ENCODE assay signal across 23 cellular contexts in the genomic region with DNA sequence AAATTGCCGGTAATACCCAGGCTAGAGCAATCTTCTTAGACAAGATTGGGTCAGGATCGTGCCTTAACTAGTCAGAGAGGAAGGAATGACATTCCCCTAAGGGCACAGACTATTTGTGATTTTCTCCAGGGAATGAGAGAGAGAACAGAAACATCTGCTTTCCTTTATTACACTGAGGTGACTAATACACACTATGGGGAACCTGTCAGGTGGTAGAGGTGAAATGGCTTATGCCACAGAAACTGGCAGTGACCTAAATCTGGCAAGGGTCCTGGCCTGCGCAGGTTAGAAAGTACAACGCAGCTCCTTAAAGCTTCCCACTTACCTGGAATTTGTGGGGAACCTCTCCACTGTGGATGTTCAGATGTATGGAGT. TPM values are rescaled to one million over a fixed set of nuclear protein-coding genes. Genes with fewer than 3 reads are reported as not detected.
A peak's percentile ranks its signal among the peaks of the same experiment; 100 is the strongest.
DNase-seq lines count a peak whose midpoint lies in the region; ATAC-seq, FAIRE-seq and TF ChIP-seq lines count a peak whose summit lies in the region.
"Had no signal": no experiment of that assay in that cellular context is flagged by ENCODE, and none has a peak within 500 bp of the region (broad histone marks: within the 10 kb centered on the region; RNA-seq: fewer than 3 reads in every experiment).

No MANE protein-coding gene starts in this region.

- ATAC-seq in GM19351 (IDR thresholded peaks at IDR 0.05; ENCODE audit: unreplicated experiment) (no peak), lower lobe of right lung (no peak)

- H4K20me1 ChIP-seq in BLaER1 treated with 17β-estradiol and CSF1 and Interleukin-3, amounts not matched to agents 10 nM and 100 nM = no peaks in the 10 kb centered on the region; a peak in 1 of 22 replicates

- no peaks in the 10 kb centered on the region for H3K9me3 ChIP-seq in BLaER1 treated with 17β-estradiol and CSF1 and Interleukin-3, amounts not matched to agents 10 nM and 100 nM (replicated peaks in 1 of 11)
- H3K9me3 ChIP-seq in liver (ENCODE audit: control insufficient read depth in 4 of 4, low read length in 3 of 4) (no peaks in the 10 kb centered on the region), lower lobe of right lung (peaks cover 4% of the 10 kb centered on the region)
- H3K9me3 ChIP-seq: colonic mucosa, neutrophil had no signal

- peak; percentile 18 for FAIRE-seq in bronchial epithelial cell (lab: Jason Lieb, UNC)
- FAIRE-seq: GM19239, TTC549 had no signal

- no peaks in the 10 kb centered on the region for H3K36me3 ChIP-seq in BLaER1 treated with 17β-estradiol and CSF1 and Interleukin-3, amounts not matched to agents 10 nM and 100 nM
- H3K36me3 ChIP-seq in bronchial epithelial cell (ENCODE audit: control insufficient read depth, insufficient read depth, low read length) = no peaks in the 10 kb centered on the region
- H3K36me3 ChIP-seq in liver (ENCODE audit: control insufficient read depth in 4 of 4, insufficient read depth in 3 of 4, low read depth in 1 of 4, low read length in 3 of 4) = no peaks in the 10 kb centered on the region
- no peaks in the 10 kb centered on the region for H3K36me3 ChIP-seq in lower lobe of right lung
- H3K36me3 ChIP-seq: colonic mucosa, neutrophil had no signal

- DNase-seq in HPDE6-E6E7 (ENCODE audit: extremely low spot score) = peak; percentile 64
- DNase-seq in bronchial epithelial cell (ENCODE audit: low read depth) = peak; percentile 95
- no peak for DNase-seq in stimulated activated CD4-positive, alpha-beta T cell treated with anti-CD3 and anti-CD28 coated beads, Interleukin-1b, Interleukin-23, amount 100 ng/mL, for 48 hours
- DNase-seq in lower lobe of right lung = no peak
- DNase-seq: activated naive CD4-positive, alpha-beta T cell treated with Interleukin-2 at 50 U/mL for 16 hours; activated T-cell treated with anti-CD3 and anti-CD28 coated beads, Interleukin-2, amount 50 U/mL, for 1 hour; Calu3; colonic mucosa; endodermal cell; GM23248; HFFc6; KBM-7; kidney glomerular epithelial cell; NCI-H1436; NCI-H2107; NCI-H446 treated with DMSO at 0.1 percent for 48 hours had no signal

- WGBS in liver = 94% methylated on average over 4 of the region's 4 CpGs

- H3K9ac ChIP-seq in BLaER1 treated with 17β-estradiol and CSF1 and Interleukin-3, amounts not matched to agents 10 nM and 100 nM = no peak overlapping the region
- no peak overlapping the region for H3K9ac ChIP-seq in liver (ENCODE audit: low read depth in 1 of 2, low read length in 2 of 2)
- H3K9ac ChIP-seq: GM23248 had no signal

- no peak overlapping the region for H3K4me3 ChIP-seq in BLaER1 treated with 17β-estradiol and CSF1 and Interleukin-3, amounts not matched to agents 10 nM and 100 nM
- H3K4me3 ChIP-seq in bronchial epithelial cell (ENCODE audit: low read depth, low read length) (no peak overlapping the region), liver (ENCODE audit: low read depth in 1 of 3, low read length in 3 of 3) (no peak overlapping the region), lower lobe of right lung (no peak overlapping the region)
- H3K4me3 ChIP-seq: colonic mucosa, GM23248 had no signal

- H3K27ac ChIP-seq in BLaER1 treated with 17β-estradiol and CSF1 and Interleukin-3, amounts not matched to agents 10 nM and 100 nM = peak overlapping the region in 2 of 11 experiments; percentile 4 to 64; a peak in 3 of 22 replicates
- peak overlapping the region; percentile 61 to 79 for H3K27ac ChIP-seq in liver (ENCODE audit: low read depth in 1 of 2, low read length in 2 of 2)
- H3K27ac ChIP-seq in lower lobe of right lung = no peak overlapping the region
- H3K27ac ChIP-seq: C4-2B, colonic mucosa, GM23248, neutrophil had no signal

- TF ChIP-seq CTCF in bronchial epithelial cell (IDR thresholded peaks at IDR 0.05; ENCODE audit: insufficient read depth, low read length, severe bottlenecking) (no peak), liver (IDR thresholded peaks at IDR 0.05; ENCODE audit: low read depth, low read length, missing input control) (no peak), lower lobe of right lung (IDR thresholded peaks at IDR 0.05) (no peak)

- intact Hi-C loops in lower lobe of right lung (cut with DNase I) = no loop called here

- H3K27me3 ChIP-seq in BLaER1 treated with 17β-estradiol and CSF1 and Interleukin-3, amounts not matched to agents 10 nM and 100 nM = peaks cover 0 to 9% (median 0%) of the 10 kb centered on the region in 11 experiments; a peak in 2 of 22 replicates
- H3K27me3 ChIP-seq in bronchial epithelial cell (ENCODE audit: control insufficient read depth, insufficient read depth, low read length) (no peaks in the 10 kb centered on the region), liver (ENCODE audit: control insufficient read depth in 4 of 4, insufficient read depth in 4 of 4, low read length in 3 of 4) (no peaks in the 10 kb centered on the region), lower lobe of right lung (ENCODE audit: low read depth) (no peaks in the 10 kb centered on the region)
- H3K27me3 ChIP-seq: colonic mucosa, neutrophil had no signal

- H3K4me1 ChIP-seq in BLaER1 treated with 17β-estradiol and CSF1 and Interleukin-3, amounts not matched to agents 10 nM and 100 nM = peaks cover 0 to 20% (median 9%) of the 10 kb centered on the region in 10 experiments; a peak in 11 of 20 replicates
- H3K4me1 ChIP-seq in liver (ENCODE audit: control insufficient read depth in 4 of 4, insufficient read depth in 4 of 4, low read length in 3 of 4) (peaks cover 2 to 12% (median 11%) of the 10 kb centered on the region in 4 donors), lower lobe of right lung (no peaks in the 10 kb centered on the region)
- H3K4me1 ChIP-seq: colonic mucosa had no signal

- TF ChIP-seq RAD21 in liver (IDR thresholded peaks at IDR 0.05) = no peak

- H3K4me2 ChIP-seq in BLaER1 treated with 17β-estradiol and CSF1 and Interleukin-3, amounts not matched to agents 10 nM and 100 nM = peak overlapping the region in 7 of 11 experiments; percentile 2 to 64 (median 54); a peak in 9 of 22 replicates

TF ChIP-seq in liver, 16 proteins besides CTCF, POLR2A, EP300 and RAD21:
- TF ChIP-seq, protein P1, sequence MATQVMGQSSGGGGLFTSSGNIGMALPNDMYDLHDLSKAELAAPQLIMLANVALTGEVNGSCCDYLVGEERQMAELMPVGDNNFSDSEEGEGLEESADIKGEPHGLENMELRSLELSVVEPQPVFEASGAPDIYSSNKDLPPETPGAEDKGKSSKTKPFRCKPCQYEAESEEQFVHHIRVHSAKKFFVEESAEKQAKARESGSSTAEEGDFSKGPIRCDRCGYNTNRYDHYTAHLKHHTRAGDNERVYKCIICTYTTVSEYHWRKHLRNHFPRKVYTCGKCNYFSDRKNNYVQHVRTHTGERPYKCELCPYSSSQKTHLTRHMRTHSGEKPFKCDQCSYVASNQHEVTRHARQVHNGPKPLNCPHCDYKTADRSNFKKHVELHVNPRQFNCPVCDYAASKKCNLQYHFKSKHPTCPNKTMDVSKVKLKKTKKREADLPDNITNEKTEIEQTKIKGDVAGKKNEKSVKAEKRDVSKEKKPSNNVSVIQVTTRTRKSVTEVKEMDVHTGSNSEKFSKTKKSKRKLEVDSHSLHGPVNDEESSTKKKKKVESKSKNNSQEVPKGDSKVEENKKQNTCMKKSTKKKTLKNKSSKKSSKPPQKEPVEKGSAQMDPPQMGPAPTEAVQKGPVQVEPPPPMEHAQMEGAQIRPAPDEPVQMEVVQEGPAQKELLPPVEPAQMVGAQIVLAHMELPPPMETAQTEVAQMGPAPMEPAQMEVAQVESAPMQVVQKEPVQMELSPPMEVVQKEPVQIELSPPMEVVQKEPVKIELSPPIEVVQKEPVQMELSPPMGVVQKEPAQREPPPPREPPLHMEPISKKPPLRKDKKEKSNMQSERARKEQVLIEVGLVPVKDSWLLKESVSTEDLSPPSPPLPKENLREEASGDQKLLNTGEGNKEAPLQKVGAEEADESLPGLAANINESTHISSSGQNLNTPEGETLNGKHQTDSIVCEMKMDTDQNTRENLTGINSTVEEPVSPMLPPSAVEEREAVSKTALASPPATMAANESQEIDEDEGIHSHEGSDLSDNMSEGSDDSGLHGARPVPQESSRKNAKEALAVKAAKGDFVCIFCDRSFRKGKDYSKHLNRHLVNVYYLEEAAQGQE (IDR thresholded peaks at IDR 0.05) = no peak
- TF ChIP-seq, protein P2, sequence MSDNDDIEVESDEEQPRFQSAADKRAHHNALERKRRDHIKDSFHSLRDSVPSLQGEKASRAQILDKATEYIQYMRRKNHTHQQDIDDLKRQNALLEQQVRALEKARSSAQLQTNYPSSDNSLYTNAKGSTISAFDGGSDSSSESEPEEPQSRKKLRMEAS (IDR thresholded peaks at IDR 0.05) = no peak
- no peak for TF ChIP-seq JUND (IDR thresholded peaks at IDR 0.05)
- TF ChIP-seq TAF1 (conservative IDR thresholded peaks at IDR 0.05) = no peak
- no peak for TF ChIP-seq HNF4G (IDR thresholded peaks at IDR 0.05)
- TF ChIP-seq FOXA1 (IDR thresholded peaks at IDR 0.05) = no peak
- TF ChIP-seq, protein P3, sequence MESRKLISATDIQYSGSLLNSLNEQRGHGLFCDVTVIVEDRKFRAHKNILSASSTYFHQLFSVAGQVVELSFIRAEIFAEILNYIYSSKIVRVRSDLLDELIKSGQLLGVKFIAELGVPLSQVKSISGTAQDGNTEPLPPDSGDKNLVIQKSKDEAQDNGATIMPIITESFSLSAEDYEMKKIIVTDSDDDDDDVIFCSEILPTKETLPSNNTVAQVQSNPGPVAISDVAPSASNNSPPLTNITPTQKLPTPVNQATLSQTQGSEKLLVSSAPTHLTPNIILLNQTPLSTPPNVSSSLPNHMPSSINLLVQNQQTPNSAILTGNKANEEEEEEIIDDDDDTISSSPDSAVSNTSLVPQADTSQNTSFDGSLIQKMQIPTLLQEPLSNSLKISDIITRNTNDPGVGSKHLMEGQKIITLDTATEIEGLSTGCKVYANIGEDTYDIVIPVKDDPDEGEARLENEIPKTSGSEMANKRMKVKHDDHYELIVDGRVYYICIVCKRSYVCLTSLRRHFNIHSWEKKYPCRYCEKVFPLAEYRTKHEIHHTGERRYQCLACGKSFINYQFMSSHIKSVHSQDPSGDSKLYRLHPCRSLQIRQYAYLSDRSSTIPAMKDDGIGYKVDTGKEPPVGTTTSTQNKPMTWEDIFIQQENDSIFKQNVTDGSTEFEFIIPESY (IDR thresholded peaks at IDR 0.05) = no peak
- TF ChIP-seq HNF4A (conservative IDR thresholded peaks at IDR 0.05) = no peak

RNA-seq across cellular contexts. Expression of a gene that starts 16.6 kb away (rescaled TPM):
- total RNA-seq in bronchial epithelial cell = 4.2 and 13.6 TPM in 2 replicates
- 100 to 1,000 TPM in 1 of 2 donors, 1 to 10 TPM in 1; 7.9 to 113 TPM for total RNA-seq in liver
- 10 to 100 TPM; 24.2 to 90.0 TPM for polyA plus RNA-seq in liver
- total RNA-seq in lower lobe of right lung = 87.2 TPM
- total RNA-seq: GM23248, HFFc6 had no signal
- polyA plus RNA-seq: GM23248 had no signal

Comparison
In these comparisons a context has a peak if more than half of its experiments do, and no peak if none do; other contexts are left out.
1. DNase-seq: peak in HPDE6-E6E7 (single experiment) and bronchial epithelial cell (single experiment); none in stimulated activated CD4-positive, alpha-beta T cell treated with anti-CD3 and anti-CD28 coated beads, Interleukin-1b, Interleukin-23, amount 100 ng/mL, for 48 hours (single experiment) and lower lobe of right lung (single experiment).